In the genomic region with DNA sequence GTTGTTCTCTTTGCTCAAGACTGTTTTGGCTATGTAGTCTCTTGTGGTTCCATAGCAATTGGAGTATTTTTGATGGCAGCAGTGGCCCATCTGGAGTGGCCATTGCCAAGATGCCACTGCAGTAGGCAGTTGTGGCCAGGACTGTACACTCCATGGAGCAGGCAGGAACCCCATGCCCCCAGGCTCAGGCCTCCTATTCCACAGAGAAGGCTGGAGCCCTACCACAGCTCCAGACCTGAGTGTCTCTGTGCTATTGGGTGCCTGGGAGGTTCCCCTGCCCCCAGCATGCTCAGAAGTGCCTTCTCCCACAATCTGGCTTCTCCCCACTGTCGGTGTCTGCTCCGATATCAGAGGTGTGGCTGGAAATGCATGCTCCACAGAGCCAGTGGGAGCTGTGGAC, we compare ENCODE assay signal across 32 cellular contexts. TPM values are rescaled to one million over a fixed set of nuclear protein-coding genes. Genes with fewer than 3 reads are reported as not detected.
"Had no signal": no experiment of that assay in that cellular context is flagged by ENCODE, and none has a peak within 500 bp of the region (broad histone marks: within the 10 kb centered on the region; RNA-seq: fewer than 3 reads in every experiment).

No MANE protein-coding gene starts in this region.

- H3K27ac ChIP-seq: stomach, suprapubic skin, testis, thoracic aorta, thyroid gland, tibial artery, tibial nerve, transverse colon, upper lobe of left lung, upper lobe of right lung, uterus, vagina had no signal

- H3K4me3 Mint-ChIP-seq: stimulated activated effector memory CD8-positive, alpha-beta T cell treated with anti-CD3 and anti-CD28 coated beads, Interleukin-12 subunit alpha, Interleukin-12 subunit beta, amount 100 ng/mL, for 72 hours; stimulated activated memory B cell treated with anti-CD40 and anti-IgM and Interleukin-4, amounts not matched to agents 10 μg/mL and 1 μg/mL and 100 μg/mL, for 72 hours; stimulated activated naive B cell treated with anti-CD40 and anti-IgM and Interleukin-4, amounts not matched to agents 10 μg/mL and 1 μg/mL and 100 μg/mL, for 72 hours; stimulated activated naive CD8-positive, alpha-beta T cell treated with anti-CD3 and anti-CD28 coated beads, Interleukin-15, amount 100 ng/mL, for 72 hours; stimulated activated naive CD8-positive, alpha-beta T cell treated with anti-CD3 and anti-CD28 coated beads, Interleukin-15, Interleukin-2, amounts not matched to agents 100 ng/mL and 50 ng/mL, for 24 hours; type B pancreatic cell had no signal

- H3K36me3 Mint-ChIP-seq: stimulated activated effector memory CD8-positive, alpha-beta T cell treated with anti-CD3 and anti-CD28 coated beads, Interleukin-12 subunit alpha, Interleukin-12 subunit beta, amount 100 ng/mL, for 72 hours; stimulated activated memory B cell treated with anti-CD40 and anti-IgM and Interleukin-4, amounts not matched to agents 10 μg/mL and 1 μg/mL and 100 μg/mL, for 72 hours; stimulated activated naive B cell treated with anti-CD40 and anti-IgM and Interleukin-4, amounts not matched to agents 10 μg/mL and 1 μg/mL and 100 μg/mL, for 72 hours; type B pancreatic cell had no signal

- H3K4me3 ChIP-seq: stomach, suprapubic skin, testis, thoracic aorta, thyroid gland, tibial artery, tibial nerve, transverse colon, upper lobe of left lung, upper lobe of right lung, uterus, vagina had no signal

- H3K9me3 ChIP-seq: suprapubic skin, testis, thoracic aorta, thyroid gland, transverse colon, upper lobe of left lung, upper lobe of right lung, uterus, vagina had no signal

- H3K36me3 ChIP-seq: stomach, suprapubic skin, thoracic aorta, thyroid gland, tibial artery, tibial nerve, transverse colon, upper lobe of left lung, upper lobe of right lung, uterus, vagina had no signal

- H3K4me1 Mint-ChIP-seq: stimulated activated effector memory CD8-positive, alpha-beta T cell treated with anti-CD3 and anti-CD28 coated beads, Interleukin-12 subunit alpha, Interleukin-12 subunit beta, amount 100 ng/mL, for 72 hours; stimulated activated memory B cell treated with anti-CD40 and anti-IgM and Interleukin-4, amounts not matched to agents 10 μg/mL and 1 μg/mL and 100 μg/mL, for 72 hours; stimulated activated naive B cell treated with anti-CD40 and anti-IgM and Interleukin-4, amounts not matched to agents 10 μg/mL and 1 μg/mL and 100 μg/mL, for 72 hours; stimulated activated naive CD8-positive, alpha-beta T cell treated with anti-CD3 and anti-CD28 coated beads, Interleukin-15, amount 100 ng/mL, for 72 hours had no signal

- H3K4me1 ChIP-seq: stomach, suprapubic skin, testis, thyroid gland, tibial artery, tibial nerve, transverse colon, upper lobe of left lung, upper lobe of right lung, uterus, vagina had no signal

- DNase-seq: stimulated activated CD4-positive, alpha-beta T cell treated with anti-CD3 and anti-CD28 coated beads, Interleukin-2, amount 100 ng/mL, for 48 hours; stimulated activated CD4-positive, alpha-beta T cell treated with anti-CD3 and anti-CD28 coated beads, Interleukin-4, amount 100 ng/mL, for 1 hour; stimulated activated CD4-positive, alpha-beta T cell treated with anti-CD3 and anti-CD28 coated beads, Interleukin-4, amount 100 ng/mL, for 24 hours; stimulated activated CD4-positive, alpha-beta T cell treated with anti-CD3 and anti-CD28 coated beads, Interleukin-4, amount 100 ng/mL, for 4 hours; stimulated activated CD8-positive, alpha-beta memory T cell treated with anti-CD3 and anti-CD28 coated beads, Interleukin-4, amount 100 ng/mL, for 48 hours; stimulated activated naive B cell treated with anti-CD40 and anti-IgM and Interleukin-4, amounts not matched to agents 10 μg/mL and 1 μg/mL and 100 μg/mL, for 72 hours; stimulated activated naive CD4-positive, alpha-beta T cell; stimulated activated naive CD4-positive, alpha-beta T cell treated with Interleukin-2 at 50 U/mL for 16 hours; stimulated activated naive CD8-positive, alpha-beta T cell treated with anti-CD3 and anti-CD28 coated beads, Interleukin-15, amount 100 ng/mL, for 72 hours; stimulated activated naive CD8-positive, alpha-beta T cell treated with anti-CD3 and anti-CD28 coated beads, Interleukin-15, Interleukin-2, amounts not matched to agents 100 U/mL and 50 U/mL, for 24 hours; stomach; testis; thyroid gland; tibial artery; transverse colon; trophoblast cell; upper lobe of left lung; upper lobe of right lung; uterus had no signal

- H3K27me3 ChIP-seq: stomach, suprapubic skin, testis, thyroid gland, tibial artery, tibial nerve, transverse colon, upper lobe of left lung, upper lobe of right lung, uterus, vagina had no signal

- H3K27me3 Mint-ChIP-seq: stimulated activated memory B cell treated with anti-CD40 and anti-IgM and Interleukin-4, amounts not matched to agents 10 μg/mL and 1 μg/mL and 100 μg/mL, for 72 hours; stimulated activated naive B cell treated with anti-CD40 and anti-IgM and Interleukin-4, amounts not matched to agents 10 μg/mL and 1 μg/mL and 100 μg/mL, for 72 hours; stimulated activated naive CD8-positive, alpha-beta T cell treated with anti-CD3 and anti-CD28 coated beads, Interleukin-15, amount 100 ng/mL, for 72 hours; stimulated activated naive CD8-positive, alpha-beta T cell treated with anti-CD3 and anti-CD28 coated beads, Interleukin-15, Interleukin-2, amounts not matched to agents 100 ng/mL and 50 ng/mL, for 24 hours; type B pancreatic cell had no signal

- H3K9me3 Mint-ChIP-seq: stimulated activated memory B cell treated with anti-CD40 and anti-IgM and Interleukin-4, amounts not matched to agents 10 μg/mL and 1 μg/mL and 100 μg/mL, for 72 hours; stimulated activated naive CD8-positive, alpha-beta T cell treated with anti-CD3 and anti-CD28 coated beads, Interleukin-15, Interleukin-2, amounts not matched to agents 100 ng/mL and 50 ng/mL, for 24 hours; type B pancreatic cell had no signal

- H3K27ac Mint-ChIP-seq: stimulated activated effector memory CD8-positive, alpha-beta T cell treated with anti-CD3 and anti-CD28 coated beads, Interleukin-12 subunit alpha, Interleukin-12 subunit beta, amount 100 ng/mL, for 72 hours; stimulated activated memory B cell treated with anti-CD40 and anti-IgM and Interleukin-4, amounts not matched to agents 10 μg/mL and 1 μg/mL and 100 μg/mL, for 72 hours; stimulated activated naive B cell treated with anti-CD40 and anti-IgM and Interleukin-4, amounts not matched to agents 10 μg/mL and 1 μg/mL and 100 μg/mL, for 72 hours; stimulated activated naive CD8-positive, alpha-beta T cell treated with anti-CD3 and anti-CD28 coated beads, Interleukin-15, amount 100 ng/mL, for 72 hours; stimulated activated naive CD8-positive, alpha-beta T cell treated with anti-CD3 and anti-CD28 coated beads, Interleukin-15, Interleukin-2, amounts not matched to agents 100 ng/mL and 50 ng/mL, for 24 hours; type B pancreatic cell had no signal

RNA-seq across cellular contexts. Expression of gene UBE2NL, which starts 46.9 kb away (rescaled TPM):
- total RNA-seq: stomach, subcutaneous adipose tissue, suprapubic skin, temporal lobe, thoracic aorta, thyroid gland, tibial nerve, transverse colon, upper lobe of left lung, upper lobe of right lung, ureter, urinary bladder, uterus, vagina had no signal
- polyA plus RNA-seq: stomach, thymus, urinary bladder had no signal
